ENCODE assay signal across 25 cellular contexts in the genomic region with DNA sequence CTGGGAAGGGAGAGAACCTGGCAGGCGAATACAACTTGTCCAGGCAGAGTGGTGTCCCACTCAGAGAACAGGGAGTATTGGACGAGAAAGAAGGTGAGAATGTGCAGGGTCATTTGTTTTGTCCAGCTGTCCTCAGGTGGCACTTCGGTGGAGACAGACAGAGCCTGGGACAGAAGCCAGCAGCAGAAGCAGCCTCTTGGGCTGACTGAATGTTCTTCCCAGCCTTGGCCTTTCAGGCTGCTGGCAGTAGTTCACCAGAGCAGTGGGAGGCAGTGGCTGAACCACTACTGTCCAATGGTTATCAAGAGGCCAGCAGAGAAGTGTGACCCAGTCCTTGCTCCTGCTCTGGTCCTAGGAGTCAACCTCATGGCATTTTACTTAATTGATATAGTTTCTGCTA.
"Had no signal": no experiment of that assay in that cellular context is flagged by ENCODE, and none has a peak within 500 bp of the region (broad histone marks: within the 10 kb centered on the region; RNA-seq: fewer than 3 reads in every experiment).

No MANE protein-coding gene starts in this region.

- H3K4me1 ChIP-seq: Peyer's patch had no signal

- H3K27me3 ChIP-seq: brain microvascular endothelial cell, Peyer's patch had no signal

- H3K9me3 ChIP-seq: Peyer's patch had no signal

- H3K36me3 ChIP-seq: brain microvascular endothelial cell, Peyer's patch had no signal

- ATAC-seq: activated CD8-positive, alpha-beta memory T cell treated with anti-CD3 and anti-CD28 coated beads, Interleukin-2, amount 10 ng/mL, durations not matched to agents 7 days and 5 days; K562; T-helper 17 cell had no signal

- H3K4me3 ChIP-seq: K562, Peyer's patch had no signal

- H3K27ac ChIP-seq: brain microvascular endothelial cell, Peyer's patch had no signal

- DNase-seq: activated B cell treated with CpG ODN at 0.5 μM for 24 hours; activated CD4-positive, alpha-beta T cell treated with anti-CD3 and anti-CD28 coated beads for 1 hour; activated CD4-positive, alpha-beta T cell treated with anti-CD3 and anti-CD28 coated beads, Interleukin-2, amount 10 ng/mL, durations not matched to agents 24 days and 14 days; activated CD4-positive, alpha-beta T cell treated with anti-CD3 and anti-CD28 coated beads, Interleukin-2, amount 50 U/mL, for 48 hours; activated CD8-positive, alpha-beta memory T cell treated with anti-CD3 and anti-CD28 coated beads, Interleukin-2, amount 10 ng/mL, durations not matched to agents 7 days and 5 days; activated effector memory CD4-positive, alpha-beta T cell treated with Interleukin-2 at 50 U/mL for 16 hours; activated naive CD4-positive, alpha-beta T cell treated with anti-CD3 and anti-CD28 coated beads for 36 hours; activated T-cell treated with anti-CD3 and anti-CD28 coated beads, Interleukin-2, amount 50 U/mL, for 24 hours; brain microvascular endothelial cell; caudate nucleus; Karpas-422; MM.1S; NCI-H1105; NCI-H1436; NCI-H1694 treated with DMSO at 0.1 percent for 48 hours; NCI-H2029 treated with DMSO at 0.1 percent for 48 hours; NCI-H345; NCI-H510A; NCI-H526 treated with DMSO at 0.1 percent for 48 hours; NCI-H82; Peyer's patch; SIG-M5; T-helper 17 cell; T-helper 9 cell had no signal
